In the genomic region with DNA sequence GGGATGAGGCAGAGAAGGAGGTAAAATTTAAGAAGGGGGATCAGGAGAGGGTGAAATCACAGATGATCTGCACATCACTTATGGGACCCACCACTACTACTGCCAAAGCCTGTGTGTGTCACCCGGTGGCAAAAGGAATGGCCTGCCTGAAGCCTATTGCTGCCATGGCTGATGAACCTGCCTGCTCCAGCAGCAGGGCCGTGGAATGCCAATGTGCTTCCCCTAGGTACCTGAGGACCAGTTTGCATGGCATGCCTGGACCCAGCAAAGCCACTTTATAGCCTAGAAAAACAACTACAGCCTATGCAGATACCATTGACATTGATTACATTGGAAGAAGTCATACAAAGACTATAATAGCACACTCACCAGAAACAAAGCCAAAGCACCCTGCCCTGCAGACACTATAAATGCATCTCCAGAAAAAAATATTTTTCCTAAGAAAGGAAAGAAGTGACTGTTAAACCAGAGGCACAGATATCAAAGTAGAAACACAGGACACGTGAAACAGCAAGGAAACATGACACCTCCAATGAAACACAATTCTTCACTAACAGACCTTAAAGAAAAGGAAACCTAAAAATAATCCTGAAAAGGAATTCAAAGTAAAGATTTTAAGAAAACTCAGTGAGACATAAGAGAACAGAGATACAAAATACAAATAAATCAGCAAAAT, we compare ENCODE assay signal across 24 cellular contexts.
"Had no signal": no experiment of that assay in that cellular context is flagged by ENCODE, and none has a peak within 500 bp of the region (broad histone marks: within the 10 kb centered on the region; RNA-seq: fewer than 3 reads in every experiment).

No MANE protein-coding gene starts in this region.

- H3K9ac ChIP-seq: SK-N-SH had no signal

- H3K4me2 ChIP-seq: SK-N-SH had no signal

- ATAC-seq: activated T-cell treated with anti-CD3 and anti-CD28 coated beads, Interleukin-2, amount 50 U/mL, for 4 hours; Panc1 had no signal

- H3K27ac ChIP-seq: brain microvascular endothelial cell, cardiac muscle cell, SJCRH30 had no signal

- H3K4me1 ChIP-seq: SJCRH30 had no signal

- H3K27me3 ChIP-seq: brain microvascular endothelial cell, SJCRH30 had no signal

- H3K4me3 ChIP-seq: cardiac muscle cell, SJCRH30 had no signal

- H3K9me3 ChIP-seq: SJCRH30, SK-N-SH had no signal

- H3K36me3 ChIP-seq: brain microvascular endothelial cell, cardiac muscle cell, SJCRH30 had no signal

- H3K9me2 ChIP-seq: SK-N-SH had no signal

- DNase-seq: activated B cell treated with CpG ODN at 0.5 μM for 24 hours; activated CD4-positive, alpha-beta T cell treated with anti-CD3 and anti-CD28 coated beads for 1 hour; activated CD4-positive, alpha-beta T cell treated with anti-CD3 and anti-CD28 coated beads, Interleukin-2, amount 10 ng/mL, durations not matched to agents 24 days and 14 days; activated CD4-positive, alpha-beta T cell treated with anti-CD3 and anti-CD28 coated beads, Interleukin-2, amount 50 U/mL, for 48 hours; activated CD8-positive, alpha-beta memory T cell treated with anti-CD3 and anti-CD28 coated beads for 24 hours; activated effector memory CD4-positive, alpha-beta T cell treated with anti-CD3 and anti-CD28 coated beads, Interleukin-2, amount 50 U/mL, for 16 hours; activated naive CD4-positive, alpha-beta T cell treated with anti-CD3 and anti-CD28 coated beads for 36 hours; activated naive CD8-positive, alpha-beta T cell treated with anti-CD3 and anti-CD28 coated beads for 36 hours; activated T-cell treated with anti-CD3 and anti-CD28 coated beads, Interleukin-2, amount 50 U/mL, for 4 hours; brain microvascular endothelial cell; NCI-H1092; NCI-H1417; NCI-H1930; NCI-H345; NCI-H510A; NCI-H526 treated with DMSO at 0.1 percent for 48 hours; NCI-H82; Right ventricle myocardium superior; RPMI8226; SJCRH30; SK-N-SH; SW 1271 had no signal
